In the genomic region with DNA sequence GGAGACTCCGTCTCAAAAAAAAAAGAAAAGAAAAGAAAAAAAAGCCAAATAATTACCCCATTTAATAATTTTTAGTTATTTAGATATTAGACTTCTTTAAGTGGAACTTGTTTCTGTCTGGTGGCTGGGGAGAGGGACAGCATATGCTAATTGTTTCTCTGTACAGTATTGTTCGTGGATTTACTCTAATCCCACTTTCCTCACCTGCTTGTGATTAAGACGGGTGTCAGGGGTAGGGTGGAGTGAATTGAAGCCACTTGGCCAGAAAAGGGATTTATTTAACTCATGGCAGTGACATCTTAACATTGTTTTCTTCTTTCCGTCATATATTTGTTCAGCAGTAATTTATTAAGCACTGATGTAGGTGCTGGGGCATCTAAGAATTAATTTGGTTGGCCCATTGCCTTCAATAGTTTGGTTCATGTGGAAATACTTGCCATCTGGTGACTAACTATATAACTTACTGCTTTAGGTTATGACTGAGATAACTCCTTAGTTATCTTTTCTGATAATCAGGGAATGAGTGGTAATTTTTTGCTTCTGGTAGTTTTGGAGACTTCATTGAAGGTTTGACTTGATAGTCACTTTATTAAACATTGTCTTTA, we compare ENCODE assay signal across 1 cellular context.
TF ChIP-seq lines count a peak whose summit lies in the region.

No MANE protein-coding gene starts in this region.

TF ChIP-seq in SK-N-SH, 30 proteins besides CTCF, POLR2A, EP300 and RAD21 (continued from another document):
- TF ChIP-seq, protein P1, sequence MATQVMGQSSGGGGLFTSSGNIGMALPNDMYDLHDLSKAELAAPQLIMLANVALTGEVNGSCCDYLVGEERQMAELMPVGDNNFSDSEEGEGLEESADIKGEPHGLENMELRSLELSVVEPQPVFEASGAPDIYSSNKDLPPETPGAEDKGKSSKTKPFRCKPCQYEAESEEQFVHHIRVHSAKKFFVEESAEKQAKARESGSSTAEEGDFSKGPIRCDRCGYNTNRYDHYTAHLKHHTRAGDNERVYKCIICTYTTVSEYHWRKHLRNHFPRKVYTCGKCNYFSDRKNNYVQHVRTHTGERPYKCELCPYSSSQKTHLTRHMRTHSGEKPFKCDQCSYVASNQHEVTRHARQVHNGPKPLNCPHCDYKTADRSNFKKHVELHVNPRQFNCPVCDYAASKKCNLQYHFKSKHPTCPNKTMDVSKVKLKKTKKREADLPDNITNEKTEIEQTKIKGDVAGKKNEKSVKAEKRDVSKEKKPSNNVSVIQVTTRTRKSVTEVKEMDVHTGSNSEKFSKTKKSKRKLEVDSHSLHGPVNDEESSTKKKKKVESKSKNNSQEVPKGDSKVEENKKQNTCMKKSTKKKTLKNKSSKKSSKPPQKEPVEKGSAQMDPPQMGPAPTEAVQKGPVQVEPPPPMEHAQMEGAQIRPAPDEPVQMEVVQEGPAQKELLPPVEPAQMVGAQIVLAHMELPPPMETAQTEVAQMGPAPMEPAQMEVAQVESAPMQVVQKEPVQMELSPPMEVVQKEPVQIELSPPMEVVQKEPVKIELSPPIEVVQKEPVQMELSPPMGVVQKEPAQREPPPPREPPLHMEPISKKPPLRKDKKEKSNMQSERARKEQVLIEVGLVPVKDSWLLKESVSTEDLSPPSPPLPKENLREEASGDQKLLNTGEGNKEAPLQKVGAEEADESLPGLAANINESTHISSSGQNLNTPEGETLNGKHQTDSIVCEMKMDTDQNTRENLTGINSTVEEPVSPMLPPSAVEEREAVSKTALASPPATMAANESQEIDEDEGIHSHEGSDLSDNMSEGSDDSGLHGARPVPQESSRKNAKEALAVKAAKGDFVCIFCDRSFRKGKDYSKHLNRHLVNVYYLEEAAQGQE (IDR thresholded peaks at IDR 0.05; ENCODE audit: low read depth, low read length), result no peak
- no peak for TF ChIP-seq YY1 (IDR thresholded peaks at IDR 0.05; ENCODE audit: low read depth)
- TF ChIP-seq NFIC (IDR thresholded peaks at IDR 0.05; ENCODE audit: borderline replicate concordance), result no peak
- TF ChIP-seq ELF1 (IDR thresholded peaks at IDR 0.05), result no peak
- TF ChIP-seq, protein P2, sequence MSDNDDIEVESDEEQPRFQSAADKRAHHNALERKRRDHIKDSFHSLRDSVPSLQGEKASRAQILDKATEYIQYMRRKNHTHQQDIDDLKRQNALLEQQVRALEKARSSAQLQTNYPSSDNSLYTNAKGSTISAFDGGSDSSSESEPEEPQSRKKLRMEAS (IDR thresholded peaks at IDR 0.05; ENCODE audit: low read depth), result no peak
- no peak for TF ChIP-seq TCF12 (IDR thresholded peaks at IDR 0.05)
- TF ChIP-seq FOXM1 (IDR thresholded peaks at IDR 0.05; ENCODE audit: low read depth), result no peak
- TF ChIP-seq, protein P3, sequence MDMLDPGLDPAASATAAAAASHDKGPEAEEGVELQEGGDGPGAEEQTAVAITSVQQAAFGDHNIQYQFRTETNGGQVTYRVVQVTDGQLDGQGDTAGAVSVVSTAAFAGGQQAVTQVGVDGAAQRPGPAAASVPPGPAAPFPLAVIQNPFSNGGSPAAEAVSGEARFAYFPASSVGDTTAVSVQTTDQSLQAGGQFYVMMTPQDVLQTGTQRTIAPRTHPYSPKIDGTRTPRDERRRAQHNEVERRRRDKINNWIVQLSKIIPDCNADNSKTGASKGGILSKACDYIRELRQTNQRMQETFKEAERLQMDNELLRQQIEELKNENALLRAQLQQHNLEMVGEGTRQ (IDR thresholded peaks at IDR 0.05; ENCODE audit: borderline replicate concordance, low read depth, low read length), result no peak
- TF ChIP-seq FOSL2 (IDR thresholded peaks at IDR 0.05; ENCODE audit: borderline replicate concordance, low read depth), result no peak
- no peak for TF ChIP-seq GATA2 (CRISPR knock-in tag; IDR thresholded peaks at IDR 0.05)
- no peak for TF ChIP-seq EZH2phosphoT487 (IDR thresholded peaks at IDR 0.05; ENCODE audit: borderline replicate concordance, low read depth)
- TF ChIP-seq RXRA (IDR thresholded peaks at IDR 0.05; ENCODE audit: borderline replicate concordance, low read depth), result no peak
